2 cellular contexts compared by ENCODE assay signal in genomic region chr16:52742608-52743007, GRCh38.
TF ChIP-seq lines count a peak whose summit lies in the region.

No MANE protein-coding gene starts in this region.

TF ChIP-seq in HepG2, 621 proteins besides CTCF, POLR2A, EP300 and RAD21 (continued from another document and continues in another):
- TF ChIP-seq, protein P1, sequence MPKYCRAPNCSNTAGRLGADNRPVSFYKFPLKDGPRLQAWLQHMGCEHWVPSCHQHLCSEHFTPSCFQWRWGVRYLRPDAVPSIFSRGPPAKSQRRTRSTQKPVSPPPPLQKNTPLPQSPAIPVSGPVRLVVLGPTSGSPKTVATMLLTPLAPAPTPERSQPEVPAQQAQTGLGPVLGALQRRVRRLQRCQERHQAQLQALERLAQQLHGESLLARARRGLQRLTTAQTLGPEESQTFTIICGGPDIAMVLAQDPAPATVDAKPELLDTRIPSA (CRISPR knock-in tag; IDR thresholded peaks at IDR 0.05; ENCODE audit: borderline replicate concordance): no peak
- TF ChIP-seq THAP7 (CRISPR knock-in tag; IDR thresholded peaks at IDR 0.05): no peak
- no peak for TF ChIP-seq CENPT (CRISPR knock-in tag; IDR thresholded peaks at IDR 0.05; ENCODE audit: low read depth)
- 0 out of 2 replicates have a peak, but pooled peaks have one; percentile 57 for TF ChIP-seq NFIC (IDR thresholded peaks at IDR 0.05; ENCODE audit: low read length)
- TF ChIP-seq NR3C1 (CRISPR knock-in tag; IDR thresholded peaks at IDR 0.05): no peak
- TF ChIP-seq, protein P2, sequence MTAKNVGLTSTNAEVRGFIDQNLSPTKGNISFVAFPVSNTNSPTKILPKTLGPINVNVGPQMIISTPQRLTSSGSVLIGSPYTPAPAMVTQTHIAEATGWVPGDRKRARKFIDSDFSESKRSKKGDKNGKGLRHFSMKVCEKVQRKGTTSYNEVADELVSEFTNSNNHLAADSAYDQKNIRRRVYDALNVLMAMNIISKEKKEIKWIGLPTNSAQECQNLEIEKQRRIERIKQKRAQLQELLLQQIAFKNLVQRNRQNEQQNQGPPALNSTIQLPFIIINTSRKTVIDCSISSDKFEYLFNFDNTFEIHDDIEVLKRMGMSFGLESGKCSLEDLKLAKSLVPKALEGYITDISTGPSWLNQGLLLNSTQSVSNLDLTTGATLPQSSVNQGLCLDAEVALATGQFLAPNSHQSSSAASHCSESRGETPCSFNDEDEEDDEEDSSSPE (CRISPR knock-in tag; IDR thresholded peaks at IDR 0.05): no peak
- TF ChIP-seq POGZ (CRISPR knock-in tag; IDR thresholded peaks at IDR 0.05): no peak
- 0 out of 2 replicates have a peak, but pooled peaks have one; percentile 21 for TF ChIP-seq CREM (IDR thresholded peaks at IDR 0.05)
- TF ChIP-seq CREM (CRISPR knock-in tag; IDR thresholded peaks at IDR 0.05): no peak
- TF ChIP-seq HNF4A (CRISPR knock-in tag; IDR thresholded peaks at IDR 0.05): peak; percentile 59
- no peak for TF ChIP-seq ZNF557 (CRISPR knock-in tag; IDR thresholded peaks at IDR 0.05)
- TF ChIP-seq HMGA1 (CRISPR knock-in tag; conservative IDR thresholded peaks at IDR 0.05): no peak
- TF ChIP-seq ZNF609 (CRISPR knock-in tag; IDR thresholded peaks at IDR 0.05; ENCODE audit: borderline replicate concordance): no peak
- TF ChIP-seq REL (CRISPR knock-in tag; conservative IDR thresholded peaks at IDR 0.05): no peak
- no peak for TF ChIP-seq ADNP (CRISPR knock-in tag; IDR thresholded peaks at IDR 0.05)
- TF ChIP-seq PCBP1 (IDR thresholded peaks at IDR 0.05; ENCODE audit: borderline replicate concordance, low read depth, low read length): no peak
- TF ChIP-seq ARNT (IDR thresholded peaks at IDR 0.05): no peak
- no peak for TF ChIP-seq MIER2 (CRISPR knock-in tag; IDR thresholded peaks at IDR 0.05)
- no peak for TF ChIP-seq FLYWCH1 (CRISPR knock-in tag; IDR thresholded peaks at IDR 0.05)
- TF ChIP-seq, protein P3, sequence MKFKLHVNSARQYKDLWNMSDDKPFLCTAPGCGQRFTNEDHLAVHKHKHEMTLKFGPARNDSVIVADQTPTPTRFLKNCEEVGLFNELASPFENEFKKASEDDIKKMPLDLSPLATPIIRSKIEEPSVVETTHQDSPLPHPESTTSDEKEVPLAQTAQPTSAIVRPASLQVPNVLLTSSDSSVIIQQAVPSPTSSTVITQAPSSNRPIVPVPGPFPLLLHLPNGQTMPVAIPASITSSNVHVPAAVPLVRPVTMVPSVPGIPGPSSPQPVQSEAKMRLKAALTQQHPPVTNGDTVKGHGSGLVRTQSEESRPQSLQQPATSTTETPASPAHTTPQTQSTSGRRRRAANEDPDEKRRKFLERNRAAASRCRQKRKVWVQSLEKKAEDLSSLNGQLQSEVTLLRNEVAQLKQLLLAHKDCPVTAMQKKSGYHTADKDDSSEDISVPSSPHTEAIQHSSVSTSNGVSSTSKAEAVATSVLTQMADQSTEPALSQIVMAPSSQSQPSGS (CRISPR knock-in tag; IDR thresholded peaks at IDR 0.05): no peak

TF ChIP-seq in liver, 16 proteins besides CTCF, POLR2A, EP300 and RAD21 (continued from another document):
- TF ChIP-seq ATF3 (IDR thresholded peaks at IDR 0.05) (peak; percentile 27), HNF4A (conservative IDR thresholded peaks at IDR 0.05) (peak; percentile 79 to 84), SP1 (IDR thresholded peaks at IDR 0.05) (peak; percentile 40), RXRA (IDR thresholded peaks at IDR 0.05) (peak; percentile 17 to 34), FOXA1 (IDR thresholded peaks at IDR 0.05) (no peak), JUND (IDR thresholded peaks at IDR 0.05) (peak in 1 of 2 donors; percentile 25)
